ENCODE assay signal across 10 cellular contexts in the genomic region with DNA sequence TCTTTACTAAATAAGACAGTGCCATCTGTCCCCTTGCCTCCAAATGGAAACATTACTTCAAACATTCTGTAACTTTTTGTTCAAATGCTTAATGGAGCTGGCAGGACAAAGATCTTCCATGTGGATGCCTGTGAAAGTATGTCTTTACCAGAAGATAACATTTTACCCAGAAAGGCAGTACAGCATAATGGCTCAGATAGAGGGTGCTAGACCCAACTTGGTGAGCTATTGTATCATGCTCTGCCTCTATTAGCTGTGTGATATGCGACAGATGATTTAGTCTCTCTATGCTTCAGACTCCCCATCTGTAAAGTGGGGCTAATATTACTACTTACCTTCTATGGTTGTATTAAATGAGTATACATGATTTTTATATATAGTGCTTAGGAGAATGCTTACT. TPM values are rescaled to one million over a fixed set of nuclear protein-coding genes. Genes with fewer than 3 reads are reported as not detected.
DNase-seq lines count a peak whose midpoint lies in the region; ATAC-seq, FAIRE-seq and TF ChIP-seq lines count a peak whose summit lies in the region.
"Had no signal": no experiment of that assay in that cellular context is flagged by ENCODE, and none has a peak within 500 bp of the region (broad histone marks: within the 10 kb centered on the region; RNA-seq: fewer than 3 reads in every experiment).

No MANE protein-coding gene starts in this region.

- 0 out of 2 replicates have a peak overlapping the region, but pooled peaks have one; percentile 14 for H4K91ac ChIP-seq in IMR-90 (ENCODE audit: insufficient read depth, low read depth, low read length)

- WGBS in IMR-90 (ENCODE audit: extremely low coverage in 2 of 2, insufficient read length in 1 of 2), 2 experiments = no CpG with 5 or more reads among the region's 1 CpG
- WGBS in GM12878 (ENCODE audit: insufficient coverage, insufficient replicate concordance, low lambda C conversion rate, missing lambda C conversion rate) = 0% methylated on average over 1 of the region's 1 CpG

- H3K27me3 ChIP-seq in IMR-90 (ENCODE audit: control insufficient read depth, insufficient read depth, low read length) (peaks cover 4% of the 10 kb centered on the region; the same call in 1 of the 2 replicates), GM12878 (replicated peaks in 1 of 2; ENCODE audit: control insufficient read depth in 2 of 2, insufficient read depth in 2 of 2, low read length in 1 of 2) (no peaks in the 10 kb centered on the region), parathyroid adenoma (ENCODE audit: control insufficient read depth, insufficient read depth, low read length) (no peaks in the 10 kb centered on the region), Peyer's patch (no peaks in the 10 kb centered on the region)

- peak overlapping the region; percentile 44; the same call in 1 of the 2 replicates for H2BK20ac ChIP-seq in IMR-90 (ENCODE audit: low read depth, low read length)

- no peak overlapping the region for H2AK9ac ChIP-seq in IMR-90 (replicated peaks; ENCODE audit: low read depth, low read length, poor library complexity)

- FAIRE-seq in GM12878 (lab: Jason Lieb, UNC) = no peak
- FAIRE-seq: TTC549 had no signal

- no peak for TF ChIP-seq EP300 in GM12878 (IDR thresholded peaks at IDR 0.05; ENCODE audit: borderline replicate concordance in 1 of 2, control insufficient read depth in 1 of 2, low read depth in 2 of 2, low read length in 2 of 2)

- H4K20me1 ChIP-seq in IMR-90 (ENCODE audit: insufficient read depth, low read length) = no peaks in the 10 kb centered on the region
- no peaks in the 10 kb centered on the region for H4K20me1 ChIP-seq in GM12878 (ENCODE audit: control insufficient read depth, insufficient read depth)

- peak overlapping the region; percentile 11; the same call in 1 of the 2 replicates for H3K18ac ChIP-seq in IMR-90 (ENCODE audit: low read depth, low read length)

- ATAC-seq in IMR-90 (ENCODE audit: low read depth) (peak; percentile 45), GM12878 (peak; percentile 79), GM21528 (IDR thresholded peaks at IDR 0.05; ENCODE audit: low FRiP score, unreplicated experiment) (no peak)

- BruUV-seq in IMR-90 (replicated peaks; lab: Mats Ljungman, UMichigan) = no TSS peak
- no TSS peak for BruUV-seq in GM12878 (replicated peaks; lab: Mats Ljungman, UMichigan)

- H3K9me1 ChIP-seq in IMR-90 (ENCODE audit: insufficient read depth, low read length) = peaks cover 6% of the 10 kb centered on the region; the same call in 1 of the 2 replicates

- peak overlapping the region; percentile 13; the same call in 2 of the 3 replicates for H2BK15ac ChIP-seq in IMR-90 (ENCODE audit: low read depth, low read length)

- RAD21 ChIA-PET in GM12878 (lab: Charles Lee; ENCODE audit: unreplicated experiment) = interaction anchor here (0.6 to 1.1 kb wide), 4 partner anchors 22 to 275 kb away, joined by 3 to 5 read pairs (median 3); no protein-coding TSS in a partner anchor

- CTCF ChIA-PET in IMR-90 (lab: Yijun Ruan, JAX) = interaction anchor here (1.0 to 1.4 kb wide), 2 partner anchors 13 to 126 kb away, joined by 3 to 4 read pairs; no protein-coding TSS in a partner anchor
- CTCF ChIA-PET in GM12878 (lab: Yijun Ruan, JAX) = interaction anchor here (0.6 to 1.7 kb wide), 8 partner anchors 22 to 142 kb away, joined by 3 to 6 read pairs (median 3); no protein-coding TSS in a partner anchor

- no peak overlapping the region for H2BK5ac ChIP-seq in IMR-90 (ENCODE audit: low read depth, low read length, poor library complexity, severe bottlenecking)

- H3K27ac ChIP-seq in IMR-90 (ENCODE audit: insufficient read depth, low read length) (no peak overlapping the region), GM12878 (ENCODE audit: control insufficient read depth, insufficient read depth) (no peak overlapping the region), parathyroid adenoma (peak overlapping the region; percentile 5), Peyer's patch (peak overlapping the region in 2 of 4 donors; percentile 19 to 38)

- peak overlapping the region; percentile 2 for H2AK5ac ChIP-seq in IMR-90 (ENCODE audit: low read depth, low read length)

- TF ChIP-seq RAD21 in IMR-90 (IDR thresholded peaks at IDR 0.05; ENCODE audit: low read length) (no peak), GM12878 (IDR thresholded peaks at IDR 0.05; ENCODE audit: insufficient read depth, low read depth, low read length) (no peak)

- TF ChIP-seq POLR2A in IMR-90 (IDR thresholded peaks at IDR 0.05; ENCODE audit: low read depth, low read length) (no peak), GM12878 (IDR thresholded peaks at IDR 0.05; ENCODE audit: low read depth, low read length) (no peak), Peyer's patch (IDR thresholded peaks at IDR 0.05) (no peak)

- no peaks in the 10 kb centered on the region for H3K9me3 ChIP-seq in IMR-90 (ENCODE audit: control insufficient read depth, insufficient read depth, low read length)
- no peaks in the 10 kb centered on the region for H3K9me3 ChIP-seq in GM12878 (replicated peaks; ENCODE audit: control insufficient read depth, insufficient read depth, low read length)
- H3K9me3 ChIP-seq in parathyroid adenoma (ENCODE audit: control insufficient read depth, low read length) = no peaks in the 10 kb centered on the region
- no peaks in the 10 kb centered on the region for H3K9me3 ChIP-seq in Peyer's patch

- SMC1A ChIA-PET in GM12878 (lab: Charles Lee; ENCODE audit: uncharacterized antibody, unreplicated experiment) = interaction anchor here (0.9 to 1.6 kb wide), 5 partner anchors 9 to 144 kb away, joined by 3 to 5 read pairs (median 3); no protein-coding TSS in a partner anchor

- H3K14ac ChIP-seq in IMR-90 (replicated peaks; ENCODE audit: low read depth, low read length) = no peak overlapping the region; the same call in 1 of the 2 replicates

- H3K4me1 ChIP-seq in IMR-90 (ENCODE audit: control insufficient read depth, insufficient read depth, low read length) = peaks cover 8% of the 10 kb centered on the region; the same call in 1 of the 2 replicates
- H3K4me1 ChIP-seq in GM12878 (ENCODE audit: control insufficient read depth, insufficient read depth, low read length) = peaks cover 4% of the 10 kb centered on the region; the same call in 1 of the 2 replicates
- H3K4me1 ChIP-seq in parathyroid adenoma = peaks cover 15% of the 10 kb centered on the region
- H3K4me1 ChIP-seq in Peyer's patch = no peaks in the 10 kb centered on the region

- TF ChIP-seq CTCF in IMR-90 (conservative IDR thresholded peaks at IDR 0.05; ENCODE audit: low read depth, low read length) (peak; percentile 30), GM12878 (IDR thresholded peaks at IDR 0.05 in 2 of 3, conservative IDR thresholded peaks at IDR 0.05 in 1 of 3; ENCODE audit: control insufficient read depth in 2 of 3, extremely low read depth in 1 of 3, insufficient read depth in 1 of 3, low read depth in 3 of 3, low read length in 3 of 3) (peak; percentile 9 to 30 (median 19); a peak in 3 of 6 replicates), parathyroid adenoma (IDR thresholded peaks at IDR 0.05) (peak; percentile 29), Peyer's patch (IDR thresholded peaks at IDR 0.05) (no peak)

- no peak overlapping the region for H3K23ac ChIP-seq in IMR-90 (ENCODE audit: low read depth, low read length)

- dilution Hi-C loops in IMR-90 (cut with HindIII; ENCODE audit: low sequenced_read_pairs, unreplicated experiment) = no loop called here

- H4K8ac ChIP-seq in IMR-90 (ENCODE audit: low read depth in 2 of 2, low read length in 2 of 2) = peak overlapping the region in 1 of 2 experiments; percentile 1; a peak in 1 of 4 replicates

- no peak overlapping the region for H3K4me3 ChIP-seq in IMR-90 (ENCODE audit: insufficient read depth, low read depth, low read length)
- no peak overlapping the region for H3K4me3 ChIP-seq in GM12878
- H3K4me3 ChIP-seq in parathyroid adenoma (ENCODE audit: low read depth, low read length) = no peak overlapping the region
- no peak overlapping the region for H3K4me3 ChIP-seq in Peyer's patch

- H3K79me1 ChIP-seq in IMR-90 (ENCODE audit: low read depth in 1 of 2, low read length in 2 of 2) = no peaks in the 10 kb centered on the region

- no peak overlapping the region for H3K9ac ChIP-seq in IMR-90 (ENCODE audit: low read depth, low read length)
- no peak overlapping the region for H3K9ac ChIP-seq in GM12878 (ENCODE audit: control insufficient read depth, insufficient read depth, low read length)
- no peak overlapping the region for H3K9ac ChIP-seq in parathyroid adenoma

- in situ Hi-C loops in IMR-90 (cut with MboI; ENCODE audit: low sequenced_read_pairs) = loop anchor here (25.0 kb wide), 1 partner anchor 519 kb away; no protein-coding TSS in a partner anchor
- in situ Hi-C loops in GM12878 (cut with MboI) = no loop called here

- H3K4me2 ChIP-seq in IMR-90 (ENCODE audit: low read depth, low read length) (no peak overlapping the region), GM12878 (ENCODE audit: control insufficient read depth, insufficient read depth) (no peak overlapping the region), parathyroid adenoma (ENCODE audit: low read length) (no peak overlapping the region)

- H2AFZ ChIP-seq in IMR-90 (replicated peaks; ENCODE audit: low read length, poor library complexity) = no peak overlapping the region
- H2AFZ ChIP-seq in GM12878 (ENCODE audit: control insufficient read depth, low read depth, low read length) = no peak overlapping the region
- H2AFZ ChIP-seq in parathyroid adenoma = no peak overlapping the region

- peak overlapping the region; percentile 23 for H2BK120ac ChIP-seq in IMR-90 (ENCODE audit: low read depth, low read length)

- H4K5ac ChIP-seq in IMR-90 (ENCODE audit: low read depth, low read length) = no peak overlapping the region

- no peak overlapping the region for H3K56ac ChIP-seq in IMR-90 (ENCODE audit: extremely low read depth, insufficient read depth, low read length)

- peak overlapping the region; percentile 64; the same call in 1 of the 2 replicates for H3K4ac ChIP-seq in IMR-90 (ENCODE audit: low read depth, low read length)

- DNase-seq in NCI-H82 (lab: John Stamatoyannopoulos, UW) (peak; percentile 11), NCI-H82 treated with DMSO at 0.1 percent for 48 hours (lab: John Stamatoyannopoulos, UW; ENCODE audit: unreplicated experiment) (no peak), IMR-90 (peak; percentile 33), GM12878 (ENCODE audit: low read depth, low spot score) (no peak), Peyer's patch (no peak)
- no peak for DNase-seq in stimulated activated CD4-positive, alpha-beta T cell treated with anti-CD3 and anti-CD28 coated beads, Interleukin-4, amount 100 ng/mL, for 24 hours
- DNase-seq: NCI-H2029 treated with DMSO at 0.1 percent for 48 hours had no signal

- no peaks in the 10 kb centered on the region for H3K79me2 ChIP-seq in GM12878 (ENCODE audit: control insufficient read depth, insufficient read depth, low read length)
- no peaks in the 10 kb centered on the region for H3K79me2 ChIP-seq in parathyroid adenoma

- POLR2A ChIA-PET in IMR-90 (lab: Charles Lee; ENCODE audit: unreplicated experiment) (no interaction called here), GM12878 (lab: Charles Lee) (interaction anchor here (0.5 kb wide), 1 partner anchor 181 kb away, joined by 3 read pairs; no protein-coding TSS in a partner anchor)

- intact Hi-C loops in IMR-90 (cut with micrococcal nuclease) (loop anchor here (5.0 kb wide), 1 partner anchor 119 kb away; a partner anchor contains a TSS), GM12878 (cut with micrococcal nuclease; ENCODE audit: unreplicated experiment) (loop anchor here (5.0 kb wide), 1 partner anchor 114 kb away; no protein-coding TSS in a partner anchor)

- H3K36me3 ChIP-seq in IMR-90 (ENCODE audit: control insufficient read depth, insufficient read depth, low read length) (no peaks in the 10 kb centered on the region), GM12878 (ENCODE audit: control insufficient read depth in 2 of 2, insufficient read depth in 2 of 2, low read length in 1 of 2) (no peaks in the 10 kb centered on the region), parathyroid adenoma (ENCODE audit: control insufficient read depth, insufficient read depth, low read length) (no peaks in the 10 kb centered on the region), Peyer's patch (no peaks in the 10 kb centered on the region)

RNA-seq across cellular contexts. Expression of a gene that starts 8.8 kb away (rescaled TPM):
- not detected in 2 replicates for total RNA-seq in IMR-90 (2012; rRNA removed)
- 0.26 TPM in 1 of 2 replicates, not detected in the other for polyA plus RNA-seq in IMR-90 (2012; rRNA removed)
- polyA plus RNA-seq in IMR-90 (2012; cell fraction: cytosol; rRNA removed) = 0.04 TPM in 1 of 2 replicates, not detected in the other
- polyA plus RNA-seq in IMR-90 (2012; cell fraction: nucleus; rRNA removed; ENCODE audit: low replicate concordance) = not detected in 2 replicates
- total RNA-seq in GM12878 (2013; cell fraction: nucleolus; rRNA removed) = not detected in 2 replicates
- total RNA-seq in GM12878 (2014; rRNA removed) = 0.16 and 0.45 TPM in 2 replicates
- total RNA-seq in GM12878 (2014; rRNA removed; fragmentation: Illumina TruSeq; extraction: Trizol) = 0.97 and 2.6 TPM in 2 replicates
- total RNA-seq in GM12878 (2021) = 1.3 and 1.6 TPM in 2 replicates
- polyA plus RNA-seq in GM12878 (2011; ENCODE audit: low read depth) = 0.51 TPM
- polyA plus RNA-seq in GM12878 (2011; rRNA removed) = 0.37 and 0.55 TPM in 2 replicates
- polyA plus RNA-seq in GM12878 (2011; cell fraction: cytosol; rRNA removed) = 0.34 and 0.65 TPM in 2 replicates
- 0.15 and 0.22 TPM in 2 replicates for polyA plus RNA-seq in GM12878 (2011; cell fraction: nucleus; rRNA removed)
- polyA plus RNA-seq in GM12878 (2012) = 0.52 and 1.3 TPM in 2 replicates
- polyA plus RNA-seq in GM12878 (2014; fragmentation: Illumina TruSeq; extraction: Trizol) = 0.79 and 0.95 TPM in 2 replicates
- polyA plus RNA-seq in GM12878 (2014; fragmentation: Nextera tagmentation; extraction: Ambion mirVana) = under 1 TPM; 0.63 to 0.69 TPM
- 1.4 and 1.6 TPM in 2 replicates for polyA plus RNA-seq in GM12878 (2014; rRNA removed)
- 1 to 10 TPM in 1 of 2 experiments, under 1 TPM in 1; 0.86 to 1.9 TPM for polyA plus RNA-seq in GM12878 (2016; fragmentation: Nextera tagmentation; extraction: Ambion mirVana)
- not detected in 2 replicates for polyA minus RNA-seq in GM12878 (2011; rRNA and poly(A)+ RNA removed)
- not detected in 2 replicates for polyA minus RNA-seq in GM12878 (2011; cell fraction: cytosol; rRNA and poly(A)+ RNA removed)
- not detected in 2 replicates for polyA minus RNA-seq in GM12878 (2011; cell fraction: nucleus; rRNA and poly(A)+ RNA removed)
- total RNA-seq in Peyer's patch = 1 to 10 TPM in 1 of 4 donors, not detected in 3; 1.3 TPM

RNA-seq across cellular contexts. Expression of a gene that starts 59.3 kb away (rescaled TPM):
- total RNA-seq in IMR-90 (2012; rRNA removed) = 2.2 and 3.0 TPM in 2 replicates
- 1.6 and 1.8 TPM in 2 replicates for polyA plus RNA-seq in IMR-90 (2012; rRNA removed)
- polyA plus RNA-seq in IMR-90 (2012; cell fraction: cytosol; rRNA removed) = 0.68 and 0.73 TPM in 2 replicates
- polyA plus RNA-seq in IMR-90 (2012; cell fraction: nucleus; rRNA removed; ENCODE audit: low replicate concordance) = 2.4 and 4.3 TPM in 2 replicates
- total RNA-seq in GM12878 (2013; cell fraction: nucleolus; rRNA removed) = 2.0 and 2.9 TPM in 2 replicates
- 1.7 and 1.9 TPM in 2 replicates for total RNA-seq in GM12878 (2014; rRNA removed)
- 1.1 and 1.5 TPM in 2 replicates for total RNA-seq in GM12878 (2014; rRNA removed; fragmentation: Illumina TruSeq; extraction: Trizol)
- total RNA-seq in GM12878 (2021) = 1.7 and 1.8 TPM in 2 replicates
- 0.67 TPM for polyA plus RNA-seq in GM12878 (2011; ENCODE audit: low read depth)
- polyA plus RNA-seq in GM12878 (2011; rRNA removed) = 5.4 and 5.8 TPM in 2 replicates
- polyA plus RNA-seq in GM12878 (2011; cell fraction: cytosol; rRNA removed) = 3.4 and 4.1 TPM in 2 replicates
- polyA plus RNA-seq in GM12878 (2011; cell fraction: nucleus; rRNA removed) = 19.7 and 21.9 TPM in 2 replicates
- polyA plus RNA-seq in GM12878 (2012) = 0.93 and 0.96 TPM in 2 replicates
- polyA plus RNA-seq in GM12878 (2014; fragmentation: Illumina TruSeq; extraction: Trizol) = 1.2 and 1.8 TPM in 2 replicates
- polyA plus RNA-seq in GM12878 (2014; fragmentation: Nextera tagmentation; extraction: Ambion mirVana) = under 1 TPM; 0.48 to 0.58 TPM
- 1.5 and 2.5 TPM in 2 replicates for polyA plus RNA-seq in GM12878 (2014; rRNA removed)
- polyA plus RNA-seq in GM12878 (2016; fragmentation: Nextera tagmentation; extraction: Ambion mirVana) = 1 to 10 TPM; 3.0 to 3.2 TPM
- polyA minus RNA-seq in GM12878 (2011; rRNA and poly(A)+ RNA removed) = 5.4 and 5.6 TPM in 2 replicates
- 1.7 and 2.2 TPM in 2 replicates for polyA minus RNA-seq in GM12878 (2011; cell fraction: cytosol; rRNA and poly(A)+ RNA removed)
- polyA minus RNA-seq in GM12878 (2011; cell fraction: nucleus; rRNA and poly(A)+ RNA removed) = 5.4 and 7.4 TPM in 2 replicates
- total RNA-seq in Peyer's patch = 1 to 10 TPM in 3 of 4 donors, under 1 TPM in 1; 0.54 to 1.7 (median 1.3) TPM

Comparison
In these comparisons a context has a peak if more than half of its experiments do, and no peak if none do; other contexts are left out.
1. DNase-seq: peak in NCI-H82 (single experiment) and IMR-90 (single experiment); none in NCI-H82 treated with DMSO at 0.1 percent for 48 hours (single experiment), GM12878 (single experiment), Peyer's patch (0 of 3) and stimulated activated CD4-positive, alpha-beta T cell treated with anti-CD3 and anti-CD28 coated beads, Interleukin-4, amount 100 ng/mL, for 24 hours (single experiment).
2. CTCF ChIP-seq: peak in IMR-90 (single experiment), GM12878 (3 of 3) and parathyroid adenoma (single experiment); none in Peyer's patch (0 of 6).